8 cellular contexts compared by ENCODE assay signal in genomic region chr2:11129598-11130449, GRCh38. TPM values are rescaled to one million over a fixed set of nuclear protein-coding genes. Genes with fewer than 3 reads are reported as not detected.
DNase-seq lines count a peak whose midpoint lies in the region; ATAC-seq and TF ChIP-seq lines count a peak whose summit lies in the region.

No MANE protein-coding gene starts in this region.

- H3K27me3 ChIP-seq in SK-N-SH (ENCODE audit: insufficient read depth): no peaks in the 10 kb centered on the region

- H2AFZ ChIP-seq in SK-N-SH (ENCODE audit: low read depth): peak overlapping the region; percentile 26; the same call in 1 of the 2 replicates

- TF ChIP-seq EP300 in SK-N-SH (IDR thresholded peaks at IDR 0.05; ENCODE audit: borderline replicate concordance in 1 of 2, low read depth in 1 of 2, low read length in 1 of 2): no peak

- H4K20me1 ChIP-seq in SK-N-SH (ENCODE audit: insufficient read depth): no peaks in the 10 kb centered on the region

- POLR2A ChIA-PET in SK-N-SH (lab: Yijun Ruan, JAX): interaction anchor here (0.9 to 1.4 kb wide), 2 partner anchors 215 to 297 kb away, joined by 3 to 4 read pairs; partner anchors contain the start of gene ROCK2

- TF ChIP-seq RAD21 in SK-N-SH (IDR thresholded peaks at IDR 0.05; ENCODE audit: low read length): peak; percentile 68

- H3K27ac ChIP-seq in 22Rv1 (0 out of 2 replicates have a peak overlapping the region, but pooled peaks have one; percentile 13), SK-N-SH (ENCODE audit: low read depth in 2 of 2, low read length in 1 of 2) (peak overlapping the region in 1 of 2 experiments; percentile 3; a peak in 1 of 4 replicates)

- CTCF ChIA-PET in SK-N-SH (lab: Yijun Ruan, JAX): interaction anchor here (0.5 to 20.8 kb wide), 34 partner anchors 9 to 528 kb away, joined by 3 to 666 read pairs (median 4); partner anchors contain the start of genes E2F6, KCNF1 and SLC66A3

- peak; percentile 51 for ATAC-seq in GM19035 (IDR thresholded peaks at IDR 0.05; ENCODE audit: unreplicated experiment)
- ATAC-seq in HG03520 (IDR thresholded peaks at IDR 0.05; ENCODE audit: unreplicated experiment): peak; percentile 63

- WGBS in SK-N-SH (ENCODE audit: low lambda C conversion rate): 53% methylated on average over 29 of the region's 46 CpGs

- TF ChIP-seq CTCF in 22Rv1 (IDR thresholded peaks at IDR 0.05) (peak; percentile 81), SK-N-SH (IDR thresholded peaks at IDR 0.05) (no peak)

- no peak overlapping the region for H3K9ac ChIP-seq in SK-N-SH

- peak; percentile 96 for DNase-seq in SK-N-SH
- DNase-seq in activated naive CD8-positive, alpha-beta T cell treated with anti-CD3 and anti-CD28 coated beads, Interleukin-2, amount 50 U/mL, for 16 hours (ENCODE audit: low read depth, low spot score): peak; percentile 50
- DNase-seq in iPS-NIHi11 (ENCODE audit: low spot score): peak; percentile 93
- DNase-seq in stimulated activated CD4-positive, alpha-beta T cell treated with anti-CD3 and anti-CD28 coated beads, Interleukin-15, amount 100 ng/mL, for 24 hours: peak; percentile 82
- no peak for DNase-seq in hepatic stellate cell (ENCODE audit: low spot score)

- peaks cover 0 to 20% of the 10 kb centered on the region in 2 experiments; a peak in 1 of 4 replicates for H3K4me1 ChIP-seq in SK-N-SH (ENCODE audit: control insufficient read depth in 1 of 2, insufficient read depth in 2 of 2, low read depth in 1 of 2, low read length in 1 of 2)

- peaks cover 8% of the 10 kb centered on the region for H3F3A ChIP-seq in SK-N-SH (replicated peaks; ENCODE audit: insufficient read depth)

- no peaks in the 10 kb centered on the region for H3K9me2 ChIP-seq in SK-N-SH

- peak overlapping the region in 1 of 2 experiments; percentile 29; a peak in 2 of 4 replicates for H3K4me3 ChIP-seq in SK-N-SH (ENCODE audit: low read depth in 2 of 2, low read length in 1 of 2)

- H3K9me3 ChIP-seq in SK-N-SH: no peaks in the 10 kb centered on the region

- no peaks in the 10 kb centered on the region for H3K79me2 ChIP-seq in SK-N-SH (ENCODE audit: insufficient read depth)

- no peak overlapping the region for H3K4me2 ChIP-seq in SK-N-SH

- H3K36me3 ChIP-seq in SK-N-SH (replicated peaks in 1 of 2; ENCODE audit: control insufficient read depth in 1 of 2, insufficient read depth in 2 of 2, low read length in 1 of 2): no peaks in the 10 kb centered on the region

TF ChIP-seq in SK-N-SH, 30 proteins besides CTCF, POLR2A, EP300 and RAD21:
- TF ChIP-seq SMC3 (IDR thresholded peaks at IDR 0.05; ENCODE audit: low read depth, low read length) (peak; percentile 29; the same call in 1 of the 2 replicates), FOXM1 (IDR thresholded peaks at IDR 0.05; ENCODE audit: low read depth) (no peak), ELF1 (IDR thresholded peaks at IDR 0.05) (no peak), CHD2 (IDR thresholded peaks at IDR 0.05; ENCODE audit: low read length, partially characterized antibody) (peak; percentile 4), USF2 (IDR thresholded peaks at IDR 0.05; ENCODE audit: borderline replicate concordance, low read depth, low read length) (no peak), RCOR1 (IDR thresholded peaks at IDR 0.05; ENCODE audit: low read length) (no peak), MXI1 (IDR thresholded peaks at IDR 0.05; ENCODE audit: low read depth, low read length) (no peak), EZH2phosphoT487 (IDR thresholded peaks at IDR 0.05; ENCODE audit: borderline replicate concordance, low read depth) (no peak)
TF ChIP-seq in SK-N-SH: peak in this region for 2.

RNA-seq across cellular contexts. Expression of gene SLC66A3, which starts 25.4 kb away (rescaled TPM):
- 49.0 and 53.9 TPM in 2 replicates for polyA plus RNA-seq in SK-N-SH (2012; rRNA removed)
- 43.8 and 49.4 TPM in 2 replicates for polyA plus RNA-seq in SK-N-SH (2012; cell fraction: cytosol; rRNA removed)
- polyA plus RNA-seq in SK-N-SH (2012; cell fraction: nucleus; rRNA removed): 40.4 and 57.5 TPM in 2 replicates
